Comparison of ENCODE assay signal across 1 cellular context in genomic region chr19:1469936-1470863, GRCh38.
TF ChIP-seq lines count a peak whose summit lies in the region.

No MANE protein-coding gene starts in this region.

TF ChIP-seq in HEK293, 187 proteins besides CTCF, POLR2A, EP300 and RAD21 (continued from another document and continues in another):
- TF ChIP-seq KLF10 (tag by site-specific recombination; IDR thresholded peaks at IDR 0.05), result peak; percentile 98
- TF ChIP-seq IKZF3 (tag by site-specific recombination; IDR thresholded peaks at IDR 0.05), result peak; percentile 64
- TF ChIP-seq OSR2 (tag by site-specific recombination; IDR thresholded peaks at IDR 0.05), result peak; percentile 74
- no peak for TF ChIP-seq ZNF837 (tag by site-specific recombination; IDR thresholded peaks at IDR 0.05)
- 0 out of 2 replicates have a peak, but pooled peaks have one; percentile 42 for TF ChIP-seq EGR2 (tag by site-specific recombination; IDR thresholded peaks at IDR 0.05; ENCODE audit: low read depth)
- peak; percentile 36; the same call in 1 of the 2 replicates for TF ChIP-seq ZNF398 (tag by site-specific recombination; IDR thresholded peaks at IDR 0.05)
- no peak for TF ChIP-seq ZNF664 (tag by site-specific recombination; IDR thresholded peaks at IDR 0.05)
- peak; percentile 64 for TF ChIP-seq ZBTB26 (tag by site-specific recombination; optimal IDR thresholded peaks at IDR 0.05)
- no peak; the same call in 1 of the 2 replicates for TF ChIP-seq BCL11B (tag by site-specific recombination; IDR thresholded peaks at IDR 0.05; ENCODE audit: low read depth)
- 0 out of 2 replicates have a peak, but pooled peaks have one; percentile 46 for TF ChIP-seq ZNF423 (tag by site-specific recombination; IDR thresholded peaks at IDR 0.05)
- TF ChIP-seq REST (tag by site-specific recombination; IDR thresholded peaks at IDR 0.05), result no peak
- TF ChIP-seq ZSCAN23 (tag by site-specific recombination; IDR thresholded peaks at IDR 0.05), result no peak
- no peak for TF ChIP-seq ZNF433 (tag by site-specific recombination; IDR thresholded peaks at IDR 0.05; ENCODE audit: low read depth)
- TF ChIP-seq ZBTB17 (tag by site-specific recombination; IDR thresholded peaks at IDR 0.05), result no peak
- no peak for TF ChIP-seq ZNF707 (tag by site-specific recombination; IDR thresholded peaks at IDR 0.05)
- TF ChIP-seq ZNF621 (tag by site-specific recombination; IDR thresholded peaks at IDR 0.05), result no peak
- no peak for TF ChIP-seq ZNF350 (tag by site-specific recombination; IDR thresholded peaks at IDR 0.05)
- 0 out of 2 replicates have a peak, but pooled peaks have one; percentile 35 for TF ChIP-seq ZNF596 (tag by site-specific recombination; IDR thresholded peaks at IDR 0.05)
- no peak for TF ChIP-seq SALL2 (tag by site-specific recombination; IDR thresholded peaks at IDR 0.05; ENCODE audit: borderline replicate concordance)
- 0 out of 2 replicates have a peak, but pooled peaks have one; percentile 26 for TF ChIP-seq ZBTB10 (tag by site-specific recombination; IDR thresholded peaks at IDR 0.05)
- no peak for TF ChIP-seq ZNF280D (tag by site-specific recombination; IDR thresholded peaks at IDR 0.05)
- no peak for TF ChIP-seq ZNF768 (tag by site-specific recombination; IDR thresholded peaks at IDR 0.05)
- TF ChIP-seq PRDM4 (tag by site-specific recombination; IDR thresholded peaks at IDR 0.05), result peak; percentile 92
- TF ChIP-seq ZNF654 (tag by site-specific recombination; IDR thresholded peaks at IDR 0.05; ENCODE audit: low read depth), result no peak
- TF ChIP-seq SCRT1 (tag by site-specific recombination; IDR thresholded peaks at IDR 0.05; ENCODE audit: borderline replicate concordance), result no peak
- no peak for TF ChIP-seq ZNF529 (tag by site-specific recombination; IDR thresholded peaks at IDR 0.05; ENCODE audit: insufficient replicate concordance)
- no peak for TF ChIP-seq ZSCAN18 (tag by site-specific recombination; IDR thresholded peaks at IDR 0.05)
- no peak for TF ChIP-seq ZNF658 (tag by site-specific recombination; IDR thresholded peaks at IDR 0.05)
- no peak for TF ChIP-seq MYNN (tag by site-specific recombination; IDR thresholded peaks at IDR 0.05; ENCODE audit: borderline replicate concordance)
- no peak for TF ChIP-seq ZNF248 (tag by site-specific recombination; IDR thresholded peaks at IDR 0.05)
- no peak for TF ChIP-seq MEIS1 (CRISPR knock-in tag; IDR thresholded peaks at IDR 0.05; ENCODE audit: borderline replicate concordance)
- no peak for TF ChIP-seq ZBTB11 (tag by site-specific recombination; conservative IDR thresholded peaks at IDR 0.05; ENCODE audit: low read depth)
- peak; percentile 73 for TF ChIP-seq ZXDB (tag by site-specific recombination; IDR thresholded peaks at IDR 0.05)
- no peak for TF ChIP-seq ZNF416 (tag by site-specific recombination; IDR thresholded peaks at IDR 0.05)
- no peak for TF ChIP-seq ZFP41 (tag by site-specific recombination; IDR thresholded peaks at IDR 0.05; ENCODE audit: borderline replicate concordance)
- no peak for TF ChIP-seq ZNF530 (tag by site-specific recombination; IDR thresholded peaks at IDR 0.05; ENCODE audit: low read depth)
- TF ChIP-seq ZNF16 (tag by site-specific recombination; IDR thresholded peaks at IDR 0.05; ENCODE audit: low read depth), result no peak
- TF ChIP-seq ZNF169 (tag by site-specific recombination; IDR thresholded peaks at IDR 0.05), result no peak
- TF ChIP-seq ZNF19 (tag by site-specific recombination; IDR thresholded peaks at IDR 0.05; ENCODE audit: low read depth), result no peak
- no peak for TF ChIP-seq ZNF214 (tag by site-specific recombination; IDR thresholded peaks at IDR 0.05; ENCODE audit: borderline replicate concordance)
